ENCODE assay signal across 19 cellular contexts in the genomic region with DNA sequence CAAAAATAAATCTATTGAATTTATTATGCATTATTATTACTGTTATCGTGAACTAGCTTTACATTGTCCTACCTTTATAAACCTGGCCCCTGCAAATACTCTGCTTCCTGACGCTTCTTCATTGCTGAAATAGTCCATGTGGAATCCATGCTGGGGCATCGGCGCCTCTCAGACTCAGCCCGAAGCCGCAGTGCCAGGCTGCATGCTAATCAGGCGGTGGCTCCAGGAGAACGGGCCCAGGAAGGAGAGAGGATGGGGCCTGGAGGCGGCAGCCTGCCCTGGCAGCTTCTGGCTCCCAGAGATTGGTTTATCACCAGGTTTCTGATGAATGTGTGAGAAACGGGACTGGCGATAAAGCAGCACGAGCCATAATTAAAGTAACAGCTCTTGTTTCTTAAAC.
A peak's percentile ranks its signal among the peaks of the same experiment; 100 is the strongest.
DNase-seq lines count a peak whose midpoint lies in the region; ATAC-seq, FAIRE-seq and TF ChIP-seq lines count a peak whose summit lies in the region.
"Had no signal": no experiment of that assay in that cellular context is flagged by ENCODE, and none has a peak within 500 bp of the region (broad histone marks: within the 10 kb centered on the region; RNA-seq: fewer than 3 reads in every experiment).

No MANE protein-coding gene starts in this region.

- peak overlapping the region; percentile 59 for H3K4me3 Mint-ChIP-seq in type B pancreatic cell

- H3K18ac ChIP-seq in H1 (ENCODE audit: extremely low read depth, low read length) (no peak overlapping the region), mesendoderm (ENCODE audit: low read length) (peak overlapping the region; percentile 71)

- no peaks in the 10 kb centered on the region for H3K27me3 ChIP-seq in H1 (replicated peaks in 1 of 4; ENCODE audit: control insufficient read depth in 3 of 4, extremely low read depth in 1 of 4, insufficient read depth in 3 of 4, low read length in 3 of 4)
- H3K27me3 ChIP-seq in mesendoderm (ENCODE audit: insufficient read depth, low read length, poor library complexity), result no peaks in the 10 kb centered on the region

- H3K4me2 ChIP-seq in H1 (ENCODE audit: insufficient read depth in 1 of 2, low read depth in 2 of 2, low read length in 2 of 2) (no peak overlapping the region; a peak in 1 of 4 replicates), mesendoderm (ENCODE audit: low read length) (no peak overlapping the region)

- H3K79me2 ChIP-seq in H1 (ENCODE audit: control insufficient read depth in 1 of 2, insufficient read depth in 2 of 2, low read length in 2 of 2) (no peaks in the 10 kb centered on the region; a peak in 1 of 4 replicates), mesendoderm (ENCODE audit: control insufficient read depth, insufficient read depth, low read length) (no peaks in the 10 kb centered on the region)

- peak; percentile 7 for DNase-seq in NCI-H2227 (lab: John Stamatoyannopoulos, UW; ENCODE audit: unreplicated experiment)
- no peak for DNase-seq in NCI-H2227 treated with DMSO at 0.1 percent for 48 hours (lab: John Stamatoyannopoulos, UW)
- no peak for DNase-seq in H1 (ENCODE audit: low read depth in 1 of 2, low spot score in 2 of 2)
- peak; percentile 81 for DNase-seq in mesendoderm
- no peak for DNase-seq in type B pancreatic cell (ENCODE audit: extremely low spot score, unreplicated experiment)
- DNase-seq in activated naive CD4-positive, alpha-beta T cell treated with anti-CD3 and anti-CD28 coated beads, Interleukin-2, amount 50 U/mL, for 72 hours (ENCODE audit: low spot score in 2 of 2), result no peak
- DNase-seq in GF-D8 (lab: John Stamatoyannopoulos, UW), result no peak
- DNase-seq: DMS53, NCI-H146, NCI-H2081 treated with DMSO at 0.1 percent for 48 hours, NCI-H226, NCI-H69 had no signal

- H3K23me2 ChIP-seq in H1 (ENCODE audit: low read depth, low read length), result no peaks in the 10 kb centered on the region

- no peak for FAIRE-seq in H1 (lab: Jason Lieb, UNC)
- FAIRE-seq: GM12892, K562 had no signal

- CTCF ChIA-PET in H1 (lab: Charles Lee; ENCODE audit: partially characterized antibody), result interaction anchor here (0.7 to 9.5 kb wide), 10 partner anchors 11 to 399 kb away, joined by 3 to 149 read pairs (median 4); no protein-coding TSS in a partner anchor

- no peak for TF ChIP-seq POLR2A in H1 (IDR thresholded peaks at IDR 0.05; ENCODE audit: control extremely low read depth in 1 of 2, low read depth in 2 of 2, low read length in 2 of 2)

- H4K8ac ChIP-seq in H1 (ENCODE audit: extremely low read depth, insufficient read depth, low read length) (peak overlapping the region; percentile 12; the same call in 1 of the 2 replicates), mesendoderm (ENCODE audit: low read depth, low read length) (no peak overlapping the region)

- H2BK120ac ChIP-seq in H1 (replicated peaks; ENCODE audit: low read depth, low read length), result no peak overlapping the region
- no peak overlapping the region for H2BK120ac ChIP-seq in mesendoderm (ENCODE audit: low read depth, low read length)

- no peaks in the 10 kb centered on the region for H3K9me3 Mint-ChIP-seq in type B pancreatic cell
- no peaks in the 10 kb centered on the region for H3K9me3 Mint-ChIP-seq in activated naive CD4-positive, alpha-beta T cell treated with anti-CD3 and anti-CD28 coated beads, Interleukin-2, amount 50 U/mL, for 72 hours

- no peak overlapping the region for H4K5ac ChIP-seq in H1 (ENCODE audit: insufficient read length, low read depth, low read length)
- H4K5ac ChIP-seq in mesendoderm (ENCODE audit: low read length), result no peak overlapping the region

- H3K9ac ChIP-seq in H1 (replicated peaks in 1 of 4; ENCODE audit: extremely low read depth in 1 of 4, low read depth in 3 of 4, low read length in 3 of 4), result no peak overlapping the region
- H3K9ac ChIP-seq in mesendoderm (ENCODE audit: low read length), result peak overlapping the region; percentile 32

- POLR2A ChIA-PET in H1 (lab: Charles Lee; ENCODE audit: partially characterized antibody), result no interaction called here

- H3K79me1 ChIP-seq in H1 (ENCODE audit: low read depth, low read length), result no peaks in the 10 kb centered on the region
- no peaks in the 10 kb centered on the region for H3K79me1 ChIP-seq in mesendoderm (ENCODE audit: low read length)

- no peak overlapping the region for H3K14ac ChIP-seq in H1 (ENCODE audit: insufficient read length)

- no peak overlapping the region for H2BK12ac ChIP-seq in H1 (ENCODE audit: low read depth, low read length)

- H2AK5ac ChIP-seq in H1 (ENCODE audit: low read depth, low read length), result no peak overlapping the region
- H2AK5ac ChIP-seq in mesendoderm (ENCODE audit: low read length), result no peak overlapping the region

- no peak overlapping the region for H4K91ac ChIP-seq in H1 (replicated peaks; ENCODE audit: insufficient read length, low read length)

- H2BK15ac ChIP-seq in H1 (ENCODE audit: low read length) (no peak overlapping the region), mesendoderm (replicated peaks; ENCODE audit: low read depth) (no peak overlapping the region)

- no peaks in the 10 kb centered on the region for H4K20me1 ChIP-seq in H1 (replicated peaks in 1 of 2; ENCODE audit: control insufficient read depth in 1 of 2, insufficient read depth in 2 of 2, low read length in 2 of 2)

- H3K27me3 Mint-ChIP-seq in type B pancreatic cell, result peaks cover 21% of the 10 kb centered on the region

- H3K27ac Mint-ChIP-seq in type B pancreatic cell, result no peak overlapping the region
- no peak overlapping the region for H3K27ac Mint-ChIP-seq in activated naive CD4-positive, alpha-beta T cell treated with anti-CD3 and anti-CD28 coated beads, Interleukin-2, amount 50 U/mL, for 72 hours

- H3K4me1 ChIP-seq in H1 (replicated peaks in 1 of 4; ENCODE audit: control insufficient read depth in 3 of 4, insufficient read depth in 4 of 4, low read length in 3 of 4), result peaks cover 0 to 3% (median 2%) of the 10 kb centered on the region in 4 experiments; a peak in 3 of 7 replicates
- H3K4me1 ChIP-seq in mesendoderm (ENCODE audit: control insufficient read depth, low read depth, low read length), result peaks cover 23% of the 10 kb centered on the region

- H2BK5ac ChIP-seq in H1 (ENCODE audit: low read depth, low read length) (no peak overlapping the region), mesendoderm (ENCODE audit: low read length) (peak overlapping the region; percentile 88)

- H3K36me3 ChIP-seq in H1 (ENCODE audit: control insufficient read depth in 2 of 4, insufficient read depth in 4 of 4, low read length in 3 of 4) (no peaks in the 10 kb centered on the region), mesendoderm (ENCODE audit: control insufficient read depth, insufficient read depth, low read length) (no peaks in the 10 kb centered on the region)

- no peak overlapping the region for H3K4me3 ChIP-seq in H1 (ENCODE audit: extremely low read depth in 1 of 4, insufficient read depth in 2 of 4, low read depth in 3 of 4, low read length in 4 of 4)
- H3K4me3 ChIP-seq in mesendoderm (ENCODE audit: low read length), result no peak overlapping the region
- H3K4me3 ChIP-seq: K562, SK-N-MC had no signal

- ATAC-seq in activated naive CD4-positive, alpha-beta T cell treated with anti-CD3 and anti-CD28 coated beads, Interleukin-2, amount 50 U/mL, for 72 hours, result no peak
- no peak for ATAC-seq in HG02623 (IDR thresholded peaks at IDR 0.05; ENCODE audit: unreplicated experiment)
- ATAC-seq: K562, Right ventricle myocardium inferior had no signal

- H3K9me3 ChIP-seq in H1 (ENCODE audit: insufficient read depth in 2 of 2, low read depth in 1 of 2, low read length in 1 of 2), result no peaks in the 10 kb centered on the region

- H2BK20ac ChIP-seq in H1 (ENCODE audit: low read length), result no peak overlapping the region

- no peak for TF ChIP-seq EP300 in H1 (IDR thresholded peaks at IDR 0.05; ENCODE audit: borderline replicate concordance in 1 of 2, low read depth in 2 of 2, low read length in 2 of 2)

- no peak for TF ChIP-seq CTCF in H1 (IDR thresholded peaks at IDR 0.05; ENCODE audit: control extremely low read depth in 1 of 3, insufficient read depth in 1 of 3, low read depth in 1 of 3, low read length in 3 of 3)
- no peak for TF ChIP-seq CTCF in type B pancreatic cell (conservative IDR thresholded peaks at IDR 0.05)

- no peaks in the 10 kb centered on the region for H3K36me3 Mint-ChIP-seq in type B pancreatic cell
- H3K36me3 Mint-ChIP-seq in activated naive CD4-positive, alpha-beta T cell treated with anti-CD3 and anti-CD28 coated beads, Interleukin-2, amount 50 U/mL, for 72 hours, result no peaks in the 10 kb centered on the region

- 92% methylated on average over 12 of the region's 12 CpGs; no CpG with 5 or more reads in 1 of the 2 experiments for WGBS in H1 (ENCODE audit: extremely low coverage in 1 of 2, insufficient coverage in 1 of 2, insufficient read length in 1 of 2, insufficient replicate concordance in 2 of 2, low coverage in 1 of 2, low lambda C conversion rate in 2 of 2, missing lambda C conversion rate in 1 of 2), 2 experiments
- WGBS in mesendoderm (ENCODE audit: extremely low coverage, insufficient coverage, low lambda C conversion rate), result no CpG with 5 or more reads among the region's 12 CpGs

- H3K4ac ChIP-seq in H1 (replicated peaks; ENCODE audit: insufficient read length, low read depth, low read length), result no peak overlapping the region
- H3K4ac ChIP-seq in mesendoderm (ENCODE audit: low read depth, low read length), result peak overlapping the region; percentile 63

- H3K27ac ChIP-seq in H1 (ENCODE audit: low read depth, low read length), result no peak overlapping the region
- peak overlapping the region; percentile 71 for H3K27ac ChIP-seq in mesendoderm (ENCODE audit: low read depth, low read length)
- H3K27ac ChIP-seq: 22Rv1, C4-2B, SK-N-MC had no signal

- no peak for TF ChIP-seq RAD21 in H1 (IDR thresholded peaks at IDR 0.05 in 1 of 2, conservative IDR thresholded peaks at IDR 0.05 in 1 of 2; ENCODE audit: low read depth in 2 of 2, low read length in 2 of 2)

- no peak overlapping the region for H2AFZ ChIP-seq in H1 (ENCODE audit: low read length)

- H3K56ac ChIP-seq in H1 (replicated peaks; ENCODE audit: insufficient read length, low read depth, low read length) (no peak overlapping the region), mesendoderm (ENCODE audit: low read length) (peak overlapping the region; percentile 75)

- peaks cover 27% of the 10 kb centered on the region for H3K4me1 Mint-ChIP-seq in type B pancreatic cell (ENCODE audit: unreplicated experiment)

- H3K23ac ChIP-seq in H1 (ENCODE audit: insufficient read length) (no peak overlapping the region), mesendoderm (ENCODE audit: low read length) (no peak overlapping the region)

TF ChIP-seq in H1, 55 proteins besides CTCF, POLR2A, EP300 and RAD21:
- TF ChIP-seq CBX8 (IDR thresholded peaks at IDR 0.05; ENCODE audit: borderline replicate concordance, low read depth, low read length), result no peak
- TF ChIP-seq TCF12 (IDR thresholded peaks at IDR 0.05; ENCODE audit: low read depth, low read length), result no peak
- no peak for TF ChIP-seq SP1 (IDR thresholded peaks at IDR 0.05; ENCODE audit: low read depth, low read length)

Comparison
In these comparisons a context has a peak if more than half of its experiments do, and no peak if none do; other contexts are left out.
1. DNase-seq: peak in NCI-H2227 (single experiment) and mesendoderm (single experiment); none in NCI-H2227 treated with DMSO at 0.1 percent for 48 hours (single experiment), H1 (0 of 2), type B pancreatic cell (single experiment), activated naive CD4-positive, alpha-beta T cell treated with anti-CD3 and anti-CD28 coated beads, Interleukin-2, amount 50 U/mL, for 72 hours (0 of 2) and GF-D8 (single experiment).